23 cellular contexts compared by ENCODE assay signal in genomic region chr5:17944046-17944445, GRCh38.
"Had no signal": no experiment of that assay in that cellular context is flagged by ENCODE, and none has a peak within 500 bp of the region (broad histone marks: within the 10 kb centered on the region; RNA-seq: fewer than 3 reads in every experiment).

No MANE protein-coding gene starts in this region.

- DNase-seq: activated CD4-positive, alpha-beta memory T cell treated with anti-CD3 and anti-CD28 coated beads for 36 hours; activated CD4-positive, alpha-beta T cell treated with anti-CD3 and anti-CD28 coated beads for 36 hours; activated CD4-positive, alpha-beta T cell treated with anti-CD3 and anti-CD28 coated beads, Interleukin-2, amount 10 ng/mL, durations not matched to agents 24 days and 14 days; activated CD4-positive, CD25-positive, alpha-beta regulatory T cell; activated CD4-positive, CD25-positive, alpha-beta regulatory T cell treated with anti-CD3 and anti-CD28 coated beads, Interleukin-2, amount 50 U/mL, for 72 hours; activated CD8-positive, alpha-beta memory T cell treated with anti-CD3 and anti-CD28 coated beads, Interleukin-2, amount 50 U/mL, for 48 hours; activated gamma-delta T cell; activated naive CD4-positive, alpha-beta T cell; activated naive CD4-positive, alpha-beta T cell treated with anti-CD3 and anti-CD28 coated beads, Interleukin-2, amount 10 ng/mL, durations not matched to agents 7 days and 5 days; activated naive CD8-positive, alpha-beta T cell treated with anti-CD3 and anti-CD28 coated beads, Interleukin-2, amount 10 ng/mL, durations not matched to agents 7 days and 5 days; activated T-cell treated with anti-CD3 and anti-CD28 coated beads for 4 hours; activated T-cell treated with anti-CD3 and anti-CD28 coated beads, Interleukin-2, amount 50 U/mL, for 24 hours; activated T-cell treated with anti-CD3 and anti-CD28 coated beads, Interleukin-2, amount 50 U/mL, for 72 hours; effector memory CD4-positive, alpha-beta T cell; endodermal cell; foreskin fibroblast; heart right ventricle; T-helper 2 cell had no signal

- H3K4me3 Mint-ChIP-seq: activated CD4-positive, alpha-beta memory T cell treated with anti-CD3 and anti-CD28 coated beads for 36 hours; activated CD4-positive, alpha-beta T cell treated with anti-CD3 and anti-CD28 coated beads for 36 hours; activated CD4-positive, alpha-beta T cell treated with anti-CD3 and anti-CD28 coated beads, Interleukin-2, amount 10 ng/mL, durations not matched to agents 24 days and 14 days; activated naive CD4-positive, alpha-beta T cell treated with anti-CD3 and anti-CD28 coated beads, Interleukin-2, amount 10 ng/mL, durations not matched to agents 7 days and 5 days; activated naive CD8-positive, alpha-beta T cell treated with anti-CD3 and anti-CD28 coated beads, Interleukin-2, amount 10 ng/mL, durations not matched to agents 7 days and 5 days; activated T-cell treated with anti-CD3 and anti-CD28 coated beads, Interleukin-2, amount 50 U/mL, for 24 hours; activated T-cell treated with anti-CD3 and anti-CD28 coated beads, Interleukin-2, amount 50 U/mL, for 72 hours; brain; central memory CD8-positive, alpha-beta T cell; dendritic cell treated with granulocyte-macrophage colony-stimulating factor and Interleukin-4, amounts not matched to agents 40 ng/mL and 50 ng/mL, for 4 days; endodermal cell had no signal

- H3K27ac Mint-ChIP-seq: activated CD4-positive, alpha-beta memory T cell treated with anti-CD3 and anti-CD28 coated beads for 36 hours; activated CD4-positive, alpha-beta T cell treated with anti-CD3 and anti-CD28 coated beads for 36 hours; activated CD4-positive, alpha-beta T cell treated with anti-CD3 and anti-CD28 coated beads, Interleukin-2, amount 10 ng/mL, durations not matched to agents 24 days and 14 days; activated naive CD4-positive, alpha-beta T cell treated with anti-CD3 and anti-CD28 coated beads, Interleukin-2, amount 10 ng/mL, durations not matched to agents 7 days and 5 days; activated naive CD4-positive, alpha-beta T cell treated with anti-CD3 and anti-CD28 coated beads, Interleukin-2, amount 50 U/mL, for 72 hours; activated naive CD8-positive, alpha-beta T cell treated with anti-CD3 and anti-CD28 coated beads, Interleukin-2, amount 10 ng/mL, durations not matched to agents 7 days and 5 days; activated T-cell treated with anti-CD3 and anti-CD28 coated beads, Interleukin-2, amount 50 U/mL, for 24 hours; activated T-cell treated with anti-CD3 and anti-CD28 coated beads, Interleukin-2, amount 50 U/mL, for 72 hours; brain; dendritic cell treated with granulocyte-macrophage colony-stimulating factor and Interleukin-4, amounts not matched to agents 40 ng/mL and 50 ng/mL, for 4 days; endodermal cell had no signal

- H3K4me1 Mint-ChIP-seq: activated CD4-positive, alpha-beta T cell treated with anti-CD3 and anti-CD28 coated beads for 36 hours; activated CD4-positive, alpha-beta T cell treated with anti-CD3 and anti-CD28 coated beads, Interleukin-2, amount 10 ng/mL, durations not matched to agents 24 days and 14 days; activated naive CD4-positive, alpha-beta T cell treated with anti-CD3 and anti-CD28 coated beads, Interleukin-2, amount 10 ng/mL, durations not matched to agents 7 days and 5 days; activated naive CD8-positive, alpha-beta T cell treated with anti-CD3 and anti-CD28 coated beads, Interleukin-2, amount 10 ng/mL, durations not matched to agents 7 days and 5 days; brain; central memory CD8-positive, alpha-beta T cell; endodermal cell had no signal

- ATAC-seq: activated CD4-positive, alpha-beta T cell treated with anti-CD3 and anti-CD28 coated beads for 36 hours; activated naive CD4-positive, alpha-beta T cell treated with anti-CD3 and anti-CD28 coated beads, Interleukin-2, amount 50 U/mL, for 72 hours; activated T-cell treated with anti-CD3 and anti-CD28 coated beads, Interleukin-2, amount 50 U/mL, for 72 hours; esophagus mucosa; heart right ventricle had no signal

- H3K27me3 Mint-ChIP-seq: activated CD4-positive, alpha-beta memory T cell treated with anti-CD3 and anti-CD28 coated beads for 36 hours; activated CD4-positive, alpha-beta T cell treated with anti-CD3 and anti-CD28 coated beads for 36 hours; activated CD4-positive, alpha-beta T cell treated with anti-CD3 and anti-CD28 coated beads, Interleukin-2, amount 10 ng/mL, durations not matched to agents 24 days and 14 days; activated naive CD4-positive, alpha-beta T cell treated with anti-CD3 and anti-CD28 coated beads, Interleukin-2, amount 10 ng/mL, durations not matched to agents 7 days and 5 days; activated naive CD8-positive, alpha-beta T cell treated with anti-CD3 and anti-CD28 coated beads, Interleukin-2, amount 10 ng/mL, durations not matched to agents 7 days and 5 days; activated T-cell treated with anti-CD3 and anti-CD28 coated beads, Interleukin-2, amount 50 U/mL, for 24 hours; central memory CD8-positive, alpha-beta T cell; dendritic cell treated with granulocyte-macrophage colony-stimulating factor and Interleukin-4, amounts not matched to agents 40 ng/mL and 50 ng/mL, for 4 days had no signal

- H3K36me3 Mint-ChIP-seq: activated CD4-positive, alpha-beta memory T cell treated with anti-CD3 and anti-CD28 coated beads for 36 hours; activated naive CD4-positive, alpha-beta T cell treated with anti-CD3 and anti-CD28 coated beads, Interleukin-2, amount 10 ng/mL, durations not matched to agents 7 days and 5 days; activated naive CD8-positive, alpha-beta T cell treated with anti-CD3 and anti-CD28 coated beads, Interleukin-2, amount 10 ng/mL, durations not matched to agents 7 days and 5 days; brain had no signal
